ENCODE assay signal across 39 cellular contexts in genomic region chr6:73362869-73363536, GRCh38. TPM values are rescaled to one million over a fixed set of nuclear protein-coding genes. Genes with fewer than 3 reads are reported as not detected.
"Had no signal": no experiment of that assay in that cellular context is flagged by ENCODE, and none has a peak within 500 bp of the region (broad histone marks: within the 10 kb centered on the region; RNA-seq: fewer than 3 reads in every experiment).

No MANE protein-coding gene starts in this region.

- H3K9me3 Mint-ChIP-seq: activated B cell treated with CpG ODN at 0.5 μM for 24 hours; activated CD4-positive, alpha-beta memory T cell treated with anti-CD3 and anti-CD28 coated beads for 36 hours; activated CD4-positive, alpha-beta T cell treated with anti-CD3 and anti-CD28 coated beads, Interleukin-2, amount 10 ng/mL, durations not matched to agents 24 days and 14 days; activated CD8-positive, alpha-beta T cell treated with anti-CD3 and anti-CD28 coated beads for 36 hours; activated naive CD4-positive, alpha-beta T cell treated with anti-CD3 and anti-CD28 coated beads for 36 hours; activated naive CD4-positive, alpha-beta T cell treated with anti-CD3 and anti-CD28 coated beads, Interleukin-2, amount 50 U/mL, for 72 hours; activated naive CD8-positive, alpha-beta T cell treated with anti-CD3 and anti-CD28 coated beads for 36 hours; activated T-cell treated with anti-CD3 and anti-CD28 coated beads, Interleukin-2, amount 50 U/mL, for 4 hours; activated T-cell treated with anti-CD3 and anti-CD28 coated beads, Interleukin-2, amount 50 U/mL, for 72 hours; activated T-helper 1 cell treated with anti-CD3 and anti-CD28 coated beads, Interleukin-12 subunit alpha, Interleukin-12 subunit beta, Interleukin-2, Interleukin-4 antibody, amounts not matched to agents 30 ng/mL and 10 ng/mL and 1 ng/mL, durations not matched to agents 14 hours and 24 hours and 36 hours; activated T-helper 17 cell treated with anti-CD3 and anti-CD28 coated beads, Interleukin-2, amount 50 U/mL, for 72 hours; T-helper 1 cell treated with Interleukin-12 subunit alpha and Interleukin-12 subunit beta and Interleukin-4 antibody, amounts not matched to agents 30 μg/mL and 1 μg/mL, for 36 hours; T-helper 2 cell treated with Interferon-gamma antibody and Interleukin-4, amounts not matched to agents 5 μg/mL and 100 μg/mL, for 36 hours had no signal

- H3K27ac ChIP-seq: adrenal gland, body of pancreas, brain microvascular endothelial cell, breast epithelium, VCaP had no signal

- H3K36me3 Mint-ChIP-seq: activated CD4-positive, alpha-beta memory T cell treated with anti-CD3 and anti-CD28 coated beads for 36 hours; activated naive CD4-positive, alpha-beta T cell treated with anti-CD3 and anti-CD28 coated beads, Interleukin-2, amount 50 U/mL, for 72 hours; activated naive CD8-positive, alpha-beta T cell treated with anti-CD3 and anti-CD28 coated beads for 36 hours had no signal

- H3K4me3 Mint-ChIP-seq: activated B cell treated with CpG ODN at 0.5 μM for 24 hours; activated CD4-positive, alpha-beta memory T cell treated with anti-CD3 and anti-CD28 coated beads for 36 hours; activated CD4-positive, alpha-beta T cell treated with anti-CD3 and anti-CD28 coated beads, Interleukin-2, amount 10 ng/mL, durations not matched to agents 24 days and 14 days; activated CD8-positive, alpha-beta T cell treated with anti-CD3 and anti-CD28 coated beads for 36 hours; activated naive CD4-positive, alpha-beta T cell treated with anti-CD3 and anti-CD28 coated beads for 36 hours; activated naive CD8-positive, alpha-beta T cell treated with anti-CD3 and anti-CD28 coated beads for 36 hours; activated T-cell treated with anti-CD3 and anti-CD28 coated beads, Interleukin-2, amount 50 U/mL, for 4 hours; activated T-cell treated with anti-CD3 and anti-CD28 coated beads, Interleukin-2, amount 50 U/mL, for 72 hours; activated T-helper 1 cell treated with anti-CD3 and anti-CD28 coated beads, Interleukin-12 subunit alpha, Interleukin-12 subunit beta, Interleukin-2, Interleukin-4 antibody, amounts not matched to agents 30 ng/mL and 10 ng/mL and 1 ng/mL, durations not matched to agents 14 hours and 24 hours and 36 hours; activated T-helper 17 cell treated with anti-CD3 and anti-CD28 coated beads, Interleukin-2, amount 50 U/mL, for 72 hours; T-helper 1 cell treated with Interleukin-12 subunit alpha and Interleukin-12 subunit beta and Interleukin-4 antibody, amounts not matched to agents 30 μg/mL and 1 μg/mL, for 36 hours; T-helper 2 cell treated with Interferon-gamma antibody and Interleukin-4, amounts not matched to agents 5 μg/mL and 100 μg/mL, for 36 hours had no signal

- FAIRE-seq: astrocyte, TTC549 had no signal

- H3K4me1 Mint-ChIP-seq: activated B cell treated with CpG ODN at 0.5 μM for 24 hours; activated CD4-positive, alpha-beta T cell treated with anti-CD3 and anti-CD28 coated beads, Interleukin-2, amount 10 ng/mL, durations not matched to agents 24 days and 14 days; activated naive CD8-positive, alpha-beta T cell treated with anti-CD3 and anti-CD28 coated beads for 36 hours; activated T-helper 17 cell treated with anti-CD3 and anti-CD28 coated beads, Interleukin-2, amount 50 U/mL, for 72 hours had no signal

- H3K4me3 ChIP-seq: adrenal gland, body of pancreas, breast epithelium had no signal

- H3K27ac Mint-ChIP-seq: activated B cell treated with CpG ODN at 0.5 μM for 24 hours; activated CD4-positive, alpha-beta memory T cell treated with anti-CD3 and anti-CD28 coated beads for 36 hours; activated CD4-positive, alpha-beta T cell treated with anti-CD3 and anti-CD28 coated beads, Interleukin-2, amount 10 ng/mL, durations not matched to agents 24 days and 14 days; activated CD8-positive, alpha-beta T cell treated with anti-CD3 and anti-CD28 coated beads for 36 hours; activated naive CD4-positive, alpha-beta T cell treated with anti-CD3 and anti-CD28 coated beads for 36 hours; activated naive CD4-positive, alpha-beta T cell treated with anti-CD3 and anti-CD28 coated beads, Interleukin-2, amount 50 U/mL, for 72 hours; activated naive CD8-positive, alpha-beta T cell treated with anti-CD3 and anti-CD28 coated beads for 36 hours; activated T-cell treated with anti-CD3 and anti-CD28 coated beads, Interleukin-2, amount 50 U/mL, for 72 hours; activated T-helper 1 cell treated with anti-CD3 and anti-CD28 coated beads, Interleukin-12 subunit alpha, Interleukin-12 subunit beta, Interleukin-2, Interleukin-4 antibody, amounts not matched to agents 30 ng/mL and 10 ng/mL and 1 ng/mL, durations not matched to agents 14 hours and 24 hours and 36 hours; activated T-helper 17 cell treated with anti-CD3 and anti-CD28 coated beads, Interleukin-2, amount 50 U/mL, for 72 hours; T-helper 1 cell treated with Interleukin-12 subunit alpha and Interleukin-12 subunit beta and Interleukin-4 antibody, amounts not matched to agents 30 μg/mL and 1 μg/mL, for 36 hours; T-helper 2 cell treated with Interferon-gamma antibody and Interleukin-4, amounts not matched to agents 5 μg/mL and 100 μg/mL, for 36 hours had no signal

- ATAC-seq: activated CD8-positive, alpha-beta T cell treated with anti-CD3 and anti-CD28 coated beads for 36 hours; activated naive CD4-positive, alpha-beta T cell treated with anti-CD3 and anti-CD28 coated beads, Interleukin-2, amount 50 U/mL, for 72 hours; activated T-cell treated with anti-CD3 and anti-CD28 coated beads, Interleukin-2, amount 50 U/mL, for 4 hours; activated T-cell treated with anti-CD3 and anti-CD28 coated beads, Interleukin-2, amount 50 U/mL, for 72 hours; activated T-helper 17 cell treated with anti-CD3 and anti-CD28 coated beads, Interleukin-2, amount 50 U/mL, for 72 hours; body of pancreas had no signal

- DNase-seq: activated B cell treated with CpG ODN at 0.5 μM for 24 hours; activated CD4-positive, alpha-beta memory T cell treated with anti-CD3 and anti-CD28 coated beads for 36 hours; activated CD4-positive, alpha-beta T cell treated with anti-CD3 and anti-CD28 coated beads for 4 hours; activated CD4-positive, alpha-beta T cell treated with anti-CD3 and anti-CD28 coated beads, Interleukin-2, amount 10 ng/mL, durations not matched to agents 24 days and 14 days; activated CD4-positive, alpha-beta T cell treated with anti-CD3 and anti-CD28 coated beads, Interleukin-2, amount 50 U/mL, for 1 hour; activated CD4-positive, alpha-beta T cell treated with anti-CD3 and anti-CD28 coated beads, Interleukin-2, amount 50 U/mL, for 4 hours; activated CD4-positive, CD25-positive, alpha-beta regulatory T cell treated with anti-CD3 and anti-CD28 coated beads, Interleukin-2, amount 50 U/mL, for 72 hours; activated CD8-positive, alpha-beta memory T cell treated with anti-CD3 and anti-CD28 coated beads, Interleukin-2, amount 50 U/mL, for 4 hours; activated CD8-positive, alpha-beta T cell treated with anti-CD3 and anti-CD28 coated beads for 36 hours; activated effector memory CD4-positive, alpha-beta T cell treated with anti-CD3 and anti-CD28 coated beads, Interleukin-2, amount 50 U/mL, for 16 hours; activated gamma-delta T cell treated with Interleukin-2 at 50 U/mL for 16 hours; activated naive CD4-positive, alpha-beta T cell; activated naive CD4-positive, alpha-beta T cell treated with anti-CD3 and anti-CD28 coated beads for 36 hours; activated naive CD4-positive, alpha-beta T cell treated with anti-CD3 and anti-CD28 coated beads, Interleukin-2, amount 50 U/mL, for 16 hours; activated naive CD8-positive, alpha-beta T cell treated with anti-CD3 and anti-CD28 coated beads for 36 hours; activated T-cell treated with anti-CD3 and anti-CD28 coated beads for 4 hours; activated T-cell treated with anti-CD3 and anti-CD28 coated beads, Interleukin-2, amount 50 U/mL, for 1 hour; activated T-cell treated with anti-CD3 and anti-CD28 coated beads, Interleukin-2, amount 50 U/mL, for 4 hours; activated T-cell treated with anti-CD3 and anti-CD28 coated beads, Interleukin-2, amount 50 U/mL, for 72 hours; adrenal gland; amniotic stem cell; aorta; body of pancreas; brain microvascular endothelial cell; central memory CD4-positive, alpha-beta T cell; T-helper 1 cell; T-helper 2 cell; T-helper 9 cell had no signal

- H3K36me3 ChIP-seq: adrenal gland, brain microvascular endothelial cell, breast epithelium had no signal

- H3K27me3 ChIP-seq: adrenal gland, body of pancreas, brain microvascular endothelial cell, breast epithelium had no signal

- H3K27me3 Mint-ChIP-seq: activated naive CD8-positive, alpha-beta T cell treated with anti-CD3 and anti-CD28 coated beads for 36 hours; activated T-helper 17 cell treated with anti-CD3 and anti-CD28 coated beads, Interleukin-2, amount 50 U/mL, for 72 hours had no signal

- H3K9me3 ChIP-seq: adrenal gland, body of pancreas had no signal

- H3K4me1 ChIP-seq: adrenal gland, body of pancreas, breast epithelium had no signal

RNA-seq across cellular contexts. Expression of gene KHDC3L, which starts 0.5 kb away (rescaled TPM):
- total RNA-seq: activated B cell treated with CpG ODN at 0.5 μM for 24 hours; activated CD4-positive, alpha-beta memory T cell treated with anti-CD3 and anti-CD28 coated beads for 36 hours; activated CD4-positive, alpha-beta T cell treated with anti-CD3 and anti-CD28 coated beads, Interleukin-2, amount 10 ng/mL, durations not matched to agents 24 days and 14 days; activated CD8-positive, alpha-beta memory T cell treated with anti-CD3 and anti-CD28 coated beads for 36 hours; activated CD8-positive, alpha-beta T cell treated with anti-CD3 and anti-CD28 coated beads for 36 hours; activated naive CD4-positive, alpha-beta T cell treated with anti-CD3 and anti-CD28 coated beads for 36 hours; activated naive CD8-positive, alpha-beta T cell treated with anti-CD3 and anti-CD28 coated beads for 36 hours; activated T-cell treated with anti-CD3 and anti-CD28 coated beads, Interleukin-2, amount 50 U/mL, for 4 hours; activated T-cell treated with anti-CD3 and anti-CD28 coated beads, Interleukin-2, amount 50 U/mL, for 72 hours; activated T-helper 1 cell treated with anti-CD3 and anti-CD28 coated beads, Interleukin-12 subunit alpha, Interleukin-12 subunit beta, Interleukin-2, Interleukin-4 antibody, amounts not matched to agents 30 ng/mL and 10 ng/mL and 1 ng/mL, durations not matched to agents 14 hours and 24 hours and 36 hours; activated T-helper 17 cell treated with anti-CD3 and anti-CD28 coated beads, Interleukin-2, amount 50 U/mL, for 72 hours; adrenal gland; aorta; astrocyte; body of pancreas; breast epithelium; cardiac septum had no signal
- polyA plus RNA-seq: adrenal gland, aorta had no signal

RNA-seq across cellular contexts. Expression of gene OOEP, which starts 6.7 kb away (rescaled TPM):
- total RNA-seq: activated B cell treated with CpG ODN at 0.5 μM for 24 hours; activated CD8-positive, alpha-beta T cell treated with anti-CD3 and anti-CD28 coated beads for 36 hours; activated naive CD8-positive, alpha-beta T cell treated with anti-CD3 and anti-CD28 coated beads for 36 hours; astrocyte; body of pancreas; cardiac septum had no signal

RNA-seq across cellular contexts. Expression of gene DPPA5, which starts 8.9 kb away (rescaled TPM):
- total RNA-seq: activated B cell treated with CpG ODN at 0.5 μM for 24 hours; activated CD4-positive, alpha-beta memory T cell treated with anti-CD3 and anti-CD28 coated beads for 36 hours; activated CD4-positive, alpha-beta T cell treated with anti-CD3 and anti-CD28 coated beads, Interleukin-2, amount 10 ng/mL, durations not matched to agents 24 days and 14 days; activated CD8-positive, alpha-beta memory T cell treated with anti-CD3 and anti-CD28 coated beads for 36 hours; activated CD8-positive, alpha-beta T cell treated with anti-CD3 and anti-CD28 coated beads for 36 hours; activated naive CD4-positive, alpha-beta T cell treated with anti-CD3 and anti-CD28 coated beads for 36 hours; activated naive CD4-positive, alpha-beta T cell treated with anti-CD3 and anti-CD28 coated beads, Interleukin-2, amount 50 U/mL, for 72 hours; activated naive CD8-positive, alpha-beta T cell treated with anti-CD3 and anti-CD28 coated beads for 36 hours; activated T-cell treated with anti-CD3 and anti-CD28 coated beads, Interleukin-2, amount 50 U/mL, for 4 hours; activated T-cell treated with anti-CD3 and anti-CD28 coated beads, Interleukin-2, amount 50 U/mL, for 72 hours; activated T-helper 1 cell treated with anti-CD3 and anti-CD28 coated beads, Interleukin-12 subunit alpha, Interleukin-12 subunit beta, Interleukin-2, Interleukin-4 antibody, amounts not matched to agents 30 ng/mL and 10 ng/mL and 1 ng/mL, durations not matched to agents 14 hours and 24 hours and 36 hours; activated T-helper 17 cell treated with anti-CD3 and anti-CD28 coated beads, Interleukin-2, amount 50 U/mL, for 72 hours; adrenal gland; aorta; astrocyte; body of pancreas; breast epithelium; cardiac septum had no signal
- polyA plus RNA-seq: adrenal gland had no signal

RNA-seq across cellular contexts. Expression of gene DDX43, which starts 31.6 kb away (rescaled TPM):
- total RNA-seq: activated naive CD4-positive, alpha-beta T cell treated with anti-CD3 and anti-CD28 coated beads for 36 hours; astrocyte; cardiac septum had no signal
